In genomic region chr20:25084616-25085187, GRCh38 we compare ENCODE assay signal across 16 cellular contexts. TPM values are rescaled to one million over a fixed set of nuclear protein-coding genes. Genes with fewer than 3 reads are reported as not detected.
A peak's percentile ranks its signal among the peaks of the same experiment; 100 is the strongest.
DNase-seq lines count a peak whose midpoint lies in the region; ATAC-seq and TF ChIP-seq lines count a peak whose summit lies in the region.
"Had no signal": no experiment of that assay in that cellular context is flagged by ENCODE, and none has a peak within 500 bp of the region (broad histone marks: within the 10 kb centered on the region; RNA-seq: fewer than 3 reads in every experiment).

No MANE protein-coding gene starts in this region.

- POLR2A ChIA-PET in Panc1 (lab: Charles Lee) = no interaction called here

- no peaks in the 10 kb centered on the region for H3K79me2 ChIP-seq in hepatocyte

- H3K27me3 ChIP-seq in Panc1 (ENCODE audit: control insufficient read depth, insufficient read depth, low read length) (no peaks in the 10 kb centered on the region; the same call in 1 of the 2 replicates), hepatocyte (peaks cover 76% of the 10 kb centered on the region)

- TF ChIP-seq CTCF in Panc1 (IDR thresholded peaks at IDR 0.05) (no peak), hepatocyte (IDR thresholded peaks at IDR 0.05; ENCODE audit: poor library complexity) (no peak)

- peak overlapping the region; percentile 29; the same call in 1 of the 2 replicates for H3K27ac ChIP-seq in Panc1 (ENCODE audit: low read length)
- H3K27ac ChIP-seq in hepatocyte = no peak overlapping the region
- H3K27ac ChIP-seq: adrenal gland, neutrophil, Peyer's patch, uterus had no signal

- H3K36me3 Mint-ChIP-seq in activated CD4-positive, alpha-beta T cell treated with anti-CD3 and anti-CD28 coated beads, Interleukin-2, amount 10 ng/mL, durations not matched to agents 24 days and 14 days (ENCODE audit: low read depth) = peaks cover 2% of the 10 kb centered on the region

- peaks cover 8% of the 10 kb centered on the region for H3K4me1 Mint-ChIP-seq in activated CD4-positive, alpha-beta T cell treated with anti-CD3 and anti-CD28 coated beads, Interleukin-2, amount 10 ng/mL, durations not matched to agents 24 days and 14 days

- intact Hi-C loops in activated CD4-positive, alpha-beta T cell treated with anti-CD3 and anti-CD28 coated beads, Interleukin-2, amount 10 ng/mL, durations not matched to agents 24 days and 14 days (cut with micrococcal nuclease) = loop anchor here (10.0 kb wide), 1 partner anchor 60 kb away; no protein-coding TSS in a partner anchor
- intact Hi-C loops in Panc1 (cut with micrococcal nuclease; ENCODE audit: unreplicated experiment) = loop anchor here (5.0 kb wide), 1 partner anchor 93 kb away; no protein-coding TSS in a partner anchor

- H3K27me3 Mint-ChIP-seq in activated CD4-positive, alpha-beta T cell treated with anti-CD3 and anti-CD28 coated beads, Interleukin-2, amount 10 ng/mL, durations not matched to agents 24 days and 14 days = peaks cover 64% of the 10 kb centered on the region

- DNase-seq in activated CD4-positive, alpha-beta T cell treated with anti-CD3 and anti-CD28 coated beads, Interleukin-2, amount 10 ng/mL, durations not matched to agents 24 days and 14 days = no peak
- DNase-seq in activated CD4-positive, alpha-beta T cell treated with anti-CD3 and anti-CD28 coated beads, Interleukin-2, amount 50 U/mL, for 1 hour = no peak
- DNase-seq in Panc1 (ENCODE audit: low read depth, low spot score) = no peak
- no peak for DNase-seq in hepatocyte (ENCODE audit: low spot score)
- peak; percentile 34 for DNase-seq in stimulated activated naive CD8-positive, alpha-beta T cell treated with anti-CD3 and anti-CD28 coated beads, Interleukin-15, Interleukin-2, amounts not matched to agents 100 U/mL and 50 U/mL, for 24 hours
- DNase-seq in amniotic stem cell (lab: John Stamatoyannopoulos, UW) = no peak
- DNase-seq in germinal center (ENCODE audit: low spot score) = no peak
- DNase-seq: adrenal gland, AML-193, left colon, uterus had no signal

- H3K9me3 Mint-ChIP-seq in activated CD4-positive, alpha-beta T cell treated with anti-CD3 and anti-CD28 coated beads, Interleukin-2, amount 10 ng/mL, durations not matched to agents 24 days and 14 days = peaks cover 4% of the 10 kb centered on the region
- H3K9me3 Mint-ChIP-seq: dendritic cell treated with granulocyte-macrophage colony-stimulating factor and Interleukin-4, amounts not matched to agents 40 ng/mL and 50 ng/mL, for 4 days had no signal

- no peaks in the 10 kb centered on the region for H4K20me1 ChIP-seq in hepatocyte (ENCODE audit: insufficient read depth, poor library complexity, severe bottlenecking)

- no peaks in the 10 kb centered on the region for H3K9me2 ChIP-seq in hepatocyte (replicated peaks; ENCODE audit: insufficient read depth)

- BruUV-seq in Panc1 (replicated peaks; lab: Mats Ljungman, UMichigan) = no TSS peak

- H3K4me3 Mint-ChIP-seq in activated CD4-positive, alpha-beta T cell treated with anti-CD3 and anti-CD28 coated beads, Interleukin-2, amount 10 ng/mL, durations not matched to agents 24 days and 14 days = peak overlapping the region; percentile 7
- H3K4me3 Mint-ChIP-seq: dendritic cell treated with granulocyte-macrophage colony-stimulating factor and Interleukin-4, amounts not matched to agents 40 ng/mL and 50 ng/mL, for 4 days had no signal

- no peak overlapping the region for H2AFZ ChIP-seq in hepatocyte

- ATAC-seq in Panc1 = peak; percentile 68
- ATAC-seq in stimulated activated naive CD8-positive, alpha-beta T cell treated with anti-CD3 and anti-CD28 coated beads, Interleukin-15, Interleukin-2, amounts not matched to agents 100 U/mL and 50 U/mL, for 24 hours = peak; percentile 4
- no peak for ATAC-seq in GM21576 (IDR thresholded peaks at IDR 0.05; ENCODE audit: unreplicated experiment)

- H3K4me1 ChIP-seq in Panc1 (ENCODE audit: control insufficient read depth, insufficient read depth, low read length) (peaks cover 14% of the 10 kb centered on the region), hepatocyte (ENCODE audit: insufficient read depth) (no peaks in the 10 kb centered on the region)
- H3K4me1 ChIP-seq: adrenal gland, uterus had no signal

- no peak overlapping the region for H3K27ac Mint-ChIP-seq in activated CD4-positive, alpha-beta T cell treated with anti-CD3 and anti-CD28 coated beads, Interleukin-2, amount 10 ng/mL, durations not matched to agents 24 days and 14 days
- H3K27ac Mint-ChIP-seq: dendritic cell treated with granulocyte-macrophage colony-stimulating factor and Interleukin-4, amounts not matched to agents 40 ng/mL and 50 ng/mL, for 4 days had no signal

- H3K36me3 ChIP-seq in Panc1 (ENCODE audit: control insufficient read depth, insufficient read depth, low read length) (no peaks in the 10 kb centered on the region), hepatocyte (replicated peaks; ENCODE audit: insufficient read depth, low read depth) (no peaks in the 10 kb centered on the region)
- H3K36me3 ChIP-seq: adrenal gland, neutrophil, Peyer's patch, uterus had no signal

- H3K4me2 ChIP-seq in hepatocyte = peak overlapping the region; percentile 66

- in situ Hi-C loops in Panc1 (cut with HindIII; ENCODE audit: low pct_unique_long_range_greater_than_20kb, low sequenced_read_pairs) = no loop called here

- CTCF ChIA-PET in Panc1 (lab: Charles Lee) = interaction anchor here (0.7 kb wide), 1 partner anchor 11 kb away, joined by 12 read pairs; no protein-coding TSS in a partner anchor

- H3K4me3 ChIP-seq in Panc1 (ENCODE audit: low read depth in 2 of 2, low read length in 2 of 2) = peak overlapping the region; percentile 39 to 67
- H3K4me3 ChIP-seq in hepatocyte = no peak overlapping the region
- H3K4me3 ChIP-seq: adrenal gland, Peyer's patch, uterus had no signal

- WGBS in hepatocyte (ENCODE audit: low lambda C conversion rate, missing lambda C conversion rate) = 10% methylated on average over 37 of the region's 37 CpGs

- H3K9me3 ChIP-seq in Panc1 (ENCODE audit: control insufficient read depth, insufficient read depth, low read depth, low read length) (no peaks in the 10 kb centered on the region), hepatocyte (ENCODE audit: low read depth) (no peaks in the 10 kb centered on the region)
- H3K9me3 ChIP-seq: adrenal gland, neutrophil, Peyer's patch, uterus had no signal

RNA-seq across cellular contexts. Expression of gene VSX1, which starts 2.8 kb away (rescaled TPM):
- total RNA-seq in activated CD4-positive, alpha-beta T cell treated with anti-CD3 and anti-CD28 coated beads, Interleukin-2, amount 10 ng/mL, durations not matched to agents 24 days and 14 days = not detected in 2 replicates
- 0.21 TPM for total RNA-seq in Panc1 (2021; ENCODE audit: unreplicated experiment)
- polyA plus RNA-seq in Panc1 (2012; ENCODE audit: insufficient read length) = not detected
- total RNA-seq in hepatocyte = not detected in 2 replicates
- not detected in 2 replicates for polyA plus RNA-seq in hepatocyte
- total RNA-seq: fibroblast of villous mesenchyme, left colon, Peyer's patch had no signal

RNA-seq across cellular contexts. Expression of gene ACSS1, which starts 26.8 kb away (rescaled TPM):
- 13.0 and 13.5 TPM in 2 replicates for total RNA-seq in activated CD4-positive, alpha-beta T cell treated with anti-CD3 and anti-CD28 coated beads, Interleukin-2, amount 10 ng/mL, durations not matched to agents 24 days and 14 days
- total RNA-seq in Panc1 (2021; ENCODE audit: unreplicated experiment) = 32.2 TPM
- 21.7 TPM for polyA plus RNA-seq in Panc1 (2012; ENCODE audit: insufficient read length)
- 20.5 and 22.2 TPM in 2 replicates for total RNA-seq in hepatocyte
- 28.2 and 37.7 TPM in 2 replicates for polyA plus RNA-seq in hepatocyte
